32 cellular contexts compared by ENCODE assay signal in the genomic region with DNA sequence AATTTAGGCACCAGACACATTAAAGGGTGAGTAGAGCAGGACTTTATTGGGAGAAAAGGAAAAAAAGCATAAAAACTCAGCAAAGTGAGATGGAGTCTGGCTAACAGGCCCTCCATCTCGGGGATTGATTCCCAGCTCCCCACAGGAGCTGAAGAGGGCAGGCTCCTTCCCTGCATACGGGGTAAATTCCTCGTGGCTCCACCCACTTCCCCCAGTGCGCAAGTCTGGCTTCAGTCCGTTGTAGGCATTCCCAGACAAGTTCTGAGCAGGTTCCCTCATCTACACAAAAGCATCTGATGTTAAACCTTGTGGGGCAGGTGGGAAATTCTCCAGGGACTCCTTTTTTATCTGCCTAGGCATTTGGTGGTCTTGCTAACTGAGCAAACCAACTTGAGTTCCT.
"Had no signal": no experiment of that assay in that cellular context is flagged by ENCODE, and none has a peak within 500 bp of the region (broad histone marks: within the 10 kb centered on the region; RNA-seq: fewer than 3 reads in every experiment).

No MANE protein-coding gene starts in this region.

- H3K4me3 ChIP-seq: ascending aorta, breast epithelium, cardiac muscle cell, coronary artery, dorsolateral prefrontal cortex, heart left ventricle had no signal

- H3K4me1 Mint-ChIP-seq: activated CD4-positive, alpha-beta memory T cell treated with anti-CD3 and anti-CD28 coated beads, Interleukin-2, amount 10 ng/mL, durations not matched to agents 7 days and 5 days; activated CD4-positive, alpha-beta T cell treated with anti-CD3 and anti-CD28 coated beads, Interleukin-2, amount 10 ng/mL, durations not matched to agents 7 days and 5 days; activated naive CD8-positive, alpha-beta T cell treated with anti-CD3 and anti-CD28 coated beads, Interleukin-2, amount 10 ng/mL, durations not matched to agents 7 days and 5 days; brain; central memory CD8-positive, alpha-beta T cell; T-helper 17 cell had no signal

- H3K27ac Mint-ChIP-seq: activated CD4-positive, alpha-beta memory T cell treated with anti-CD3 and anti-CD28 coated beads, Interleukin-2, amount 10 ng/mL, durations not matched to agents 7 days and 5 days; activated CD4-positive, alpha-beta T cell treated with anti-CD3 and anti-CD28 coated beads, Interleukin-2, amount 10 ng/mL, durations not matched to agents 7 days and 5 days; activated naive CD4-positive, alpha-beta T cell treated with anti-CD3 and anti-CD28 coated beads for 36 hours; activated naive CD4-positive, alpha-beta T cell treated with anti-CD3 and anti-CD28 coated beads, Interleukin-2, amount 50 U/mL, for 72 hours; activated naive CD8-positive, alpha-beta T cell treated with anti-CD3 and anti-CD28 coated beads, Interleukin-2, amount 10 ng/mL, durations not matched to agents 7 days and 5 days; activated T-helper 1 cell treated with anti-CD3 and anti-CD28 coated beads, Interleukin-12 subunit alpha, Interleukin-12 subunit beta, Interleukin-2, Interleukin-4 antibody, amounts not matched to agents 30 ng/mL and 10 ng/mL and 1 ng/mL, durations not matched to agents 14 hours and 24 hours and 36 hours; activated T-helper 2 cell treated with anti-CD3 and anti-CD28 coated beads, Interferon-gamma antibody, Interleukin-2, Interleukin-4, amounts not matched to agents 10 μg/mL and 5 μg/mL and 100 μg/mL, durations not matched to agents 14 hours and 24 hours and 36 hours; brain; dendritic cell treated with granulocyte-macrophage colony-stimulating factor and Interleukin-4, amounts not matched to agents 40 ng/mL and 50 ng/mL, for 4 days; endodermal cell; T-helper 17 cell; T-helper 2 cell treated with Interferon-gamma antibody and Interleukin-4, amounts not matched to agents 5 μg/mL and 100 μg/mL, for 36 hours had no signal

- H3K27me3 Mint-ChIP-seq: activated CD4-positive, alpha-beta memory T cell treated with anti-CD3 and anti-CD28 coated beads, Interleukin-2, amount 10 ng/mL, durations not matched to agents 7 days and 5 days; activated CD4-positive, alpha-beta T cell treated with anti-CD3 and anti-CD28 coated beads, Interleukin-2, amount 10 ng/mL, durations not matched to agents 7 days and 5 days; activated naive CD8-positive, alpha-beta T cell treated with anti-CD3 and anti-CD28 coated beads, Interleukin-2, amount 10 ng/mL, durations not matched to agents 7 days and 5 days; brain; central memory CD8-positive, alpha-beta T cell; dendritic cell treated with granulocyte-macrophage colony-stimulating factor and Interleukin-4, amounts not matched to agents 40 ng/mL and 50 ng/mL, for 4 days; T-helper 17 cell had no signal

- H3K36me3 ChIP-seq: ascending aorta, breast epithelium, cardiac muscle cell, heart left ventricle had no signal

- ATAC-seq: activated naive CD4-positive, alpha-beta T cell treated with anti-CD3 and anti-CD28 coated beads, Interleukin-2, amount 50 U/mL, for 72 hours; esophagus mucosa; heart left ventricle; T-helper 17 cell had no signal

- H3K4me1 ChIP-seq: ascending aorta, breast epithelium, heart left ventricle had no signal

- H3K4me3 Mint-ChIP-seq: activated CD4-positive, alpha-beta memory T cell treated with anti-CD3 and anti-CD28 coated beads, Interleukin-2, amount 10 ng/mL, durations not matched to agents 7 days and 5 days; activated CD4-positive, alpha-beta T cell treated with anti-CD3 and anti-CD28 coated beads, Interleukin-2, amount 10 ng/mL, durations not matched to agents 7 days and 5 days; activated naive CD4-positive, alpha-beta T cell treated with anti-CD3 and anti-CD28 coated beads for 36 hours; activated naive CD8-positive, alpha-beta T cell treated with anti-CD3 and anti-CD28 coated beads, Interleukin-2, amount 10 ng/mL, durations not matched to agents 7 days and 5 days; activated T-helper 1 cell treated with anti-CD3 and anti-CD28 coated beads, Interleukin-12 subunit alpha, Interleukin-12 subunit beta, Interleukin-2, Interleukin-4 antibody, amounts not matched to agents 30 ng/mL and 10 ng/mL and 1 ng/mL, durations not matched to agents 14 hours and 24 hours and 36 hours; brain; central memory CD8-positive, alpha-beta T cell; dendritic cell treated with granulocyte-macrophage colony-stimulating factor and Interleukin-4, amounts not matched to agents 40 ng/mL and 50 ng/mL, for 4 days; endodermal cell; T-helper 17 cell; T-helper 2 cell treated with Interferon-gamma antibody and Interleukin-4, amounts not matched to agents 5 μg/mL and 100 μg/mL, for 36 hours had no signal

- H3K27me3 ChIP-seq: ascending aorta, breast epithelium, cardiac muscle cell, dorsolateral prefrontal cortex, heart left ventricle had no signal

- H3K36me3 Mint-ChIP-seq: activated naive CD4-positive, alpha-beta T cell treated with anti-CD3 and anti-CD28 coated beads, Interleukin-2, amount 50 U/mL, for 72 hours; activated naive CD8-positive, alpha-beta T cell treated with anti-CD3 and anti-CD28 coated beads, Interleukin-2, amount 10 ng/mL, durations not matched to agents 7 days and 5 days; brain had no signal

- H3K27ac ChIP-seq: ascending aorta, breast epithelium, cardiac muscle cell, coronary artery, dorsolateral prefrontal cortex, heart left ventricle had no signal

- H3K9me3 Mint-ChIP-seq: activated naive CD8-positive, alpha-beta T cell treated with anti-CD3 and anti-CD28 coated beads, Interleukin-2, amount 10 ng/mL, durations not matched to agents 7 days and 5 days; brain; endodermal cell had no signal

- H3K9me3 ChIP-seq: ascending aorta, breast epithelium, heart left ventricle had no signal

- DNase-seq: activated CD4-positive, alpha-beta memory T cell treated with anti-CD3 and anti-CD28 coated beads, Interleukin-2, amount 10 ng/mL, durations not matched to agents 7 days and 5 days; activated CD4-positive, alpha-beta T cell treated with anti-CD3 and anti-CD28 coated beads for 1 hour; activated CD4-positive, alpha-beta T cell treated with anti-CD3 and anti-CD28 coated beads for 4 hours; activated CD4-positive, alpha-beta T cell treated with anti-CD3 and anti-CD28 coated beads, Interleukin-2, amount 10 ng/mL, durations not matched to agents 7 days and 5 days; activated CD4-positive, alpha-beta T cell treated with anti-CD3 and anti-CD28 coated beads, Interleukin-2, amount 50 U/mL, for 4 hours; activated effector memory CD4-positive, alpha-beta T cell treated with anti-CD3 and anti-CD28 coated beads, Interleukin-2, amount 50 U/mL, for 16 hours; activated naive CD4-positive, alpha-beta T cell treated with anti-CD3 and anti-CD28 coated beads for 36 hours; activated naive CD8-positive, alpha-beta T cell treated with anti-CD3 and anti-CD28 coated beads, Interleukin-2, amount 10 ng/mL, durations not matched to agents 7 days and 5 days; activated T-cell treated with anti-CD3 and anti-CD28 coated beads, Interleukin-2, amount 50 U/mL, for 1 hour; activated T-cell treated with anti-CD3 and anti-CD28 coated beads, Interleukin-2, amount 50 U/mL, for 48 hours; dorsolateral prefrontal cortex; effector memory CD4-positive, alpha-beta T cell; endodermal cell; foreskin fibroblast; glutamatergic neuron; heart left ventricle; T-helper 1 cell; T-helper 17 cell; T1000 had no signal

- FAIRE-seq: frontal cortex had no signal
